ENCODE assay signal across 15 cellular contexts in genomic region chr14:87971010-87971409, GRCh38. TPM values are rescaled to one million over a fixed set of nuclear protein-coding genes. Genes with fewer than 3 reads are reported as not detected.
DNase-seq lines count a peak whose midpoint lies in the region; ATAC-seq and TF ChIP-seq lines count a peak whose summit lies in the region.
"Had no signal": no experiment of that assay in that cellular context is flagged by ENCODE, and none has a peak within 500 bp of the region (broad histone marks: within the 10 kb centered on the region; RNA-seq: fewer than 3 reads in every experiment).

No MANE protein-coding gene starts in this region.

- TF ChIP-seq CTCF in GM20000 (IDR thresholded peaks at IDR 0.05; ENCODE audit: extremely low read depth, missing control alignments), result no peak
- TF ChIP-seq CTCF in foreskin fibroblast (IDR thresholded peaks at IDR 0.05; ENCODE audit: low read depth, low read length), result no peak

- H3K27me3 Mint-ChIP-seq in activated CD4-positive, alpha-beta memory T cell treated with anti-CD3 and anti-CD28 coated beads for 36 hours, result no peaks in the 10 kb centered on the region
- H3K27me3 Mint-ChIP-seq: B cell had no signal

- POLR2A ChIA-PET in activated CD4-positive, alpha-beta memory T cell treated with anti-CD3 and anti-CD28 coated beads for 36 hours (lab: Charles Lee), result no interaction called here

- H3K4me1 Mint-ChIP-seq in activated CD4-positive, alpha-beta memory T cell treated with anti-CD3 and anti-CD28 coated beads for 36 hours (ENCODE audit: low read depth), result no peaks in the 10 kb centered on the region
- H3K4me1 Mint-ChIP-seq: B cell had no signal

- H3K4me3 Mint-ChIP-seq in activated CD4-positive, alpha-beta memory T cell treated with anti-CD3 and anti-CD28 coated beads for 36 hours, result no peak overlapping the region
- H3K4me3 Mint-ChIP-seq: B cell had no signal

- intact Hi-C loops in activated CD4-positive, alpha-beta memory T cell treated with anti-CD3 and anti-CD28 coated beads for 36 hours (cut with micrococcal nuclease), result no loop called here

- CTCF ChIA-PET in activated CD4-positive, alpha-beta memory T cell treated with anti-CD3 and anti-CD28 coated beads for 36 hours (lab: Charles Lee), result no interaction called here

- no peak overlapping the region for H3K4me3 ChIP-seq in foreskin fibroblast (ENCODE audit: low read depth in 1 of 2, low read length in 2 of 2)
- H3K4me3 ChIP-seq: ascending aorta had no signal

- peaks cover 27% of the 10 kb centered on the region for H3K36me3 Mint-ChIP-seq in activated CD4-positive, alpha-beta memory T cell treated with anti-CD3 and anti-CD28 coated beads for 36 hours

- DNase-seq in GM20000 (ENCODE audit: low spot score), result peak; percentile 28
- DNase-seq in activated CD4-positive, alpha-beta memory T cell treated with anti-CD3 and anti-CD28 coated beads for 36 hours, result no peak
- no peak for DNase-seq in foreskin fibroblast
- DNase-seq in activated CD4-positive, alpha-beta T cell treated with anti-CD3 and anti-CD28 coated beads, Interleukin-2, amount 50 U/mL, for 1 hour, result no peak
- no peak for DNase-seq in activated CD4-positive, alpha-beta T cell treated with anti-CD3 and anti-CD28 coated beads, Interleukin-2, amount 50 U/mL, for 48 hours
- DNase-seq: EL; foreskin melanocyte; NCI-H510A; stimulated activated CD4-positive, alpha-beta T cell treated with anti-CD3 and anti-CD28 coated beads, Interleukin-1b, Interleukin-23, amount 100 ng/mL, for 48 hours; stimulated activated naive CD4-positive, alpha-beta T cell treated with Interleukin-2 at 50 U/mL for 16 hours had no signal

- H3K27ac Mint-ChIP-seq in activated CD4-positive, alpha-beta memory T cell treated with anti-CD3 and anti-CD28 coated beads for 36 hours, result no peak overlapping the region
- H3K27ac Mint-ChIP-seq: B cell had no signal

- no peaks in the 10 kb centered on the region for H3K9me3 Mint-ChIP-seq in activated CD4-positive, alpha-beta memory T cell treated with anti-CD3 and anti-CD28 coated beads for 36 hours

- peak; percentile 97 for ATAC-seq in GM18511 (IDR thresholded peaks at IDR 0.05; ENCODE audit: unreplicated experiment)
- ATAC-seq in HG02870 (IDR thresholded peaks at IDR 0.05; ENCODE audit: unreplicated experiment), result peak; percentile 92
- ATAC-seq in HG03520 (IDR thresholded peaks at IDR 0.05; ENCODE audit: unreplicated experiment), result peak; percentile 53

RNA-seq across cellular contexts. Expression of gene GALC, which starts 22.0 kb away (rescaled TPM):
- 10 to 100 TPM; 14.4 to 14.7 TPM for total RNA-seq in activated CD4-positive, alpha-beta memory T cell treated with anti-CD3 and anti-CD28 coated beads for 36 hours

RNA-seq across cellular contexts. Expression of gene GPR65, which starts 33.9 kb away (rescaled TPM):
- total RNA-seq in activated CD4-positive, alpha-beta memory T cell treated with anti-CD3 and anti-CD28 coated beads for 36 hours, result 10 to 100 TPM; 13.4 to 13.7 TPM
